ENCODE assay signal across 2 cellular contexts in the genomic region with DNA sequence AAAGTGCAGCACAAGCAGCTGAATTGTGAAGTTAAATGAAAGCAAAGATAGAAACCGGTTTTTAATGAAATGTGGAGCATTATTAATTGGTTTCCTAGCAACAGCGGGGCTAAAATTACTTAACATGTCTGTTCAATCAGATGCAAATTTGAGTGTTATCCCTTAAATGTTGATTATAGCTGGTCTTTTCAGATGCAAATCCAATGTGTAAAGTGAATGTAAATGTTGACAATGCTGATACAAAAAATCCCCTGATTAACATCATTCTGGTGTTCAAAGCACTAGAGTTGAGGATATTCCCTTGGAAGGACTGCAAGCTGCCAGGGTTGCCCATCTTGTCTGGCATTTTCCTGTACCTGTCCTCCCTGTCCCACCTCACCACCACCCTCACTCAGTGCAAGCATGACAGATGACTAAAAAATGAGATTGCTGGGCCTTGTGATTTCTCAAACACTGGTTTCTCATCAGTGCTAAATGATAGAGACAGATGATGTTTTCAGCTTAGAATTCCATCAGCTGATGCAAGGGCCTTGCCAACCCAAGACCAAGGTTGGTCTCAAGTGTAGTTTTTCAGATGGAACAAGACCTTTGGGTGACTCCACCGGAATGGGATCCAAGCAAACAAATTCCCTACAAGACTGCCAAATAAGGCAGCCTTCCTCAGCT.
TF ChIP-seq lines count a peak whose summit lies in the region.

No MANE protein-coding gene starts in this region.

TF ChIP-seq in IMR-90, 13 proteins besides CTCF, POLR2A, EP300 and RAD21 (continued from another document):
- TF ChIP-seq MAZ (IDR thresholded peaks at IDR 0.05; ENCODE audit: borderline replicate concordance, low read depth, low read length) (no peak), MAFK (IDR thresholded peaks at IDR 0.05; ENCODE audit: low read depth, low read length) (no peak), RFX5 (IDR thresholded peaks at IDR 0.05; ENCODE audit: low read depth, low read length) (no peak), USF2 (IDR thresholded peaks at IDR 0.05; ENCODE audit: low read depth, low read length) (no peak), BHLHE40 (IDR thresholded peaks at IDR 0.05; ENCODE audit: low read depth, low read length) (no peak), RCOR1 (IDR thresholded peaks at IDR 0.05; ENCODE audit: insufficient replicate concordance, low read length) (no peak), ELK1 (IDR thresholded peaks at IDR 0.05; ENCODE audit: borderline replicate concordance, low read depth, low read length) (no peak), MXI1 (IDR thresholded peaks at IDR 0.05; ENCODE audit: borderline replicate concordance, low read depth, low read length) (no peak)

TF ChIP-seq in neural cell, 6 proteins besides CTCF, POLR2A, EP300 and RAD21 (continued from another document):
- no peak for TF ChIP-seq REST (IDR thresholded peaks at IDR 0.05; ENCODE audit: borderline replicate concordance)
- TF ChIP-seq TAF1 (IDR thresholded peaks at IDR 0.05; ENCODE audit: low read depth), result no peak
